Comparison of ENCODE assay signal across 9 cellular contexts in genomic region chr21:35859677-35860076, GRCh38.
"Had no signal": no experiment of that assay in that cellular context is flagged by ENCODE, and none has a peak within 500 bp of the region (broad histone marks: within the 10 kb centered on the region; RNA-seq: fewer than 3 reads in every experiment).

No MANE protein-coding gene starts in this region.

- FAIRE-seq: HepG2, HTR-8/SVneo, K562 had no signal

- ATAC-seq: HepG2, K562 had no signal

- H3K4me3 Mint-ChIP-seq: IgD-negative memory B cell had no signal

- H3K4me1 Mint-ChIP-seq: IgD-negative memory B cell had no signal

- H3K4me3 ChIP-seq: K562 had no signal

- H3K36me3 Mint-ChIP-seq: IgD-negative memory B cell had no signal

- H3K27ac Mint-ChIP-seq: IgD-negative memory B cell had no signal

- DNase-seq: IMR-90, KBM-7, KG1 had no signal

- H3K9me3 Mint-ChIP-seq: IgD-negative memory B cell had no signal

- H3K27ac ChIP-seq: HL-60, KMS-11 had no signal

- H3K9ac ChIP-seq: KMS-11 had no signal

- H3K4me2 ChIP-seq: KMS-11 had no signal
